2 cellular contexts compared by ENCODE assay signal in the genomic region with DNA sequence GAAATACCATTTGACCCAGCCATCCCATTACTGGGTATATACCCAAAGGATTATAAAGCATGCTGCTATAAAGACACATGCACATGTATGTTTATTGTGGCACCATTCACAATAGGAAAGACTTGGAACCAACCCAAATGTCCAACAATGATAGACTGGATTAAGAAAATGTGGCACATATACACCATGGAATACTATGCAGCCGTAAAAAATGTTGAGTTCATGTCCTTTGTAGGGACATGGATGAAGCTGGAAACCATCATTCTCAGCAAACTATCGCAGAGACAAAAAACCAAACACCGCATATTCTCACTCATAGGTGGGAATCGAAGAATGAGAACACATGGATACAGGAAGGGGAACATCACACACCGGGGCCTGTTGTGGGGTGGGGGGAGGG.
DNase-seq lines count a peak whose midpoint lies in the region; FAIRE-seq and TF ChIP-seq lines count a peak whose summit lies in the region.
"Not testable (repeated sequence)": the region's sequence is repeated elsewhere in the genome, so short reads cannot be mapped to it uniquely, and the experiment has no call there.

No MANE protein-coding gene starts in this region.

- FAIRE-seq in endothelial cell of umbilical vein (lab: Jason Lieb, UNC), result peak; percentile 18

- H3K79me2 ChIP-seq in endothelial cell of umbilical vein (ENCODE audit: control insufficient read depth, insufficient read depth, low read length), result not testable (repeated sequence)

- TF ChIP-seq POLR2A in endothelial cell of umbilical vein (IDR thresholded peaks at IDR 0.05; ENCODE audit: low read depth, low read length), result not testable (repeated sequence)

- POLR2A ChIA-PET in HEK293 (lab: Yijun Ruan, JAX); endothelial cell of umbilical vein (lab: Charles Lee): not testable (repeated sequence)

- H3K27me3 ChIP-seq in endothelial cell of umbilical vein (ENCODE audit: control insufficient read depth in 2 of 2, insufficient read depth in 2 of 2, low read length in 2 of 2), result not testable (repeated sequence)

- not testable (repeated sequence) for DNase-seq in endothelial cell of umbilical vein (ENCODE audit: low read depth, low spot score)

- not testable (repeated sequence) for H2AFZ ChIP-seq in endothelial cell of umbilical vein (ENCODE audit: low read depth, low read length)

- not testable (repeated sequence) for H4K20me1 ChIP-seq in endothelial cell of umbilical vein (replicated peaks; ENCODE audit: control insufficient read depth, extremely low read depth, insufficient read depth, low read length)

- intact Hi-C loops in endothelial cell of umbilical vein (cut with micrococcal nuclease), result not testable (repeated sequence)

- not testable (repeated sequence) for H3K9me1 ChIP-seq in endothelial cell of umbilical vein (replicated peaks; ENCODE audit: control insufficient read depth, extremely low read depth, insufficient read depth, low read length)

- not testable (repeated sequence) for H3K27ac ChIP-seq in HEK293 (ENCODE audit: extremely low read depth, low read depth, low read length); endothelial cell of umbilical vein (ENCODE audit: insufficient read depth, low read depth, low read length)

- dilution Hi-C loops in endothelial cell of umbilical vein (cut with MboI; ENCODE audit: extremely low pct_ligation_motif_present, low sequenced_read_pairs), result not testable (repeated sequence)

- not testable (repeated sequence) for H3K4me2 ChIP-seq in endothelial cell of umbilical vein (ENCODE audit: insufficient read depth, low read length)

- BruUV-seq in endothelial cell of umbilical vein (replicated peaks; lab: Mats Ljungman, UMichigan), result not testable (repeated sequence)

- H3K4me1 ChIP-seq in HEK293 (ENCODE audit: control insufficient read depth, insufficient read depth, low read length); endothelial cell of umbilical vein (ENCODE audit: control insufficient read depth, extremely low read depth, insufficient read depth, low read length): not testable (repeated sequence)

- not testable (repeated sequence) for H3K9me3 ChIP-seq in HEK293 (ENCODE audit: control insufficient read depth, insufficient read depth, low read depth, low read length); endothelial cell of umbilical vein (replicated peaks; ENCODE audit: control insufficient read depth, insufficient read depth, low read length)

- CTCF ChIA-PET in HEK293 (lab: Yijun Ruan, JAX); endothelial cell of umbilical vein (lab: Charles Lee): not testable (repeated sequence)

- not testable (repeated sequence) for H3K4me3 ChIP-seq in HEK293 (ENCODE audit: low read depth, low read length); endothelial cell of umbilical vein (replicated peaks in 1 of 3; ENCODE audit: insufficient read depth in 1 of 3, low read depth in 1 of 3, low read length in 3 of 3)

- not testable (repeated sequence) for H3K9ac ChIP-seq in endothelial cell of umbilical vein (replicated peaks; ENCODE audit: extremely low read depth, insufficient read depth, low read length)

- TF ChIP-seq CTCF in HEK293 (tag by site-specific recombination; IDR thresholded peaks at IDR 0.05); endothelial cell of umbilical vein (IDR thresholded peaks at IDR 0.05; ENCODE audit: extremely low read depth in 1 of 2, insufficient read depth in 1 of 2, low read depth in 1 of 2, low read length in 2 of 2): not testable (repeated sequence)

- H3K36me3 ChIP-seq in HEK293 (ENCODE audit: control insufficient read depth in 2 of 2, insufficient read depth in 1 of 2, low read length in 2 of 2); endothelial cell of umbilical vein (ENCODE audit: control insufficient read depth in 2 of 2, extremely low read depth in 1 of 2, insufficient read depth in 2 of 2, low read length in 2 of 2): not testable (repeated sequence)

TF ChIP-seq in HEK293, 187 proteins besides CTCF, POLR2A, EP300 and RAD21:
- TF ChIP-seq ZNF146 (tag by site-specific recombination; IDR thresholded peaks at IDR 0.05), result peak; percentile 90
TF ChIP-seq in HEK293: peak in this region for 1; not testable (repeated sequence) for 186.
